1 cellular context compared by ENCODE assay signal in genomic region chr20:44384423-44385027, GRCh38.
A peak's percentile ranks its signal among the peaks of the same experiment; 100 is the strongest.
TF ChIP-seq lines count a peak whose summit lies in the region.

No MANE protein-coding gene starts in this region.

TF ChIP-seq in HepG2, 621 proteins besides CTCF, POLR2A, EP300 and RAD21 (continues in another document):
- TF ChIP-seq, protein P1, sequence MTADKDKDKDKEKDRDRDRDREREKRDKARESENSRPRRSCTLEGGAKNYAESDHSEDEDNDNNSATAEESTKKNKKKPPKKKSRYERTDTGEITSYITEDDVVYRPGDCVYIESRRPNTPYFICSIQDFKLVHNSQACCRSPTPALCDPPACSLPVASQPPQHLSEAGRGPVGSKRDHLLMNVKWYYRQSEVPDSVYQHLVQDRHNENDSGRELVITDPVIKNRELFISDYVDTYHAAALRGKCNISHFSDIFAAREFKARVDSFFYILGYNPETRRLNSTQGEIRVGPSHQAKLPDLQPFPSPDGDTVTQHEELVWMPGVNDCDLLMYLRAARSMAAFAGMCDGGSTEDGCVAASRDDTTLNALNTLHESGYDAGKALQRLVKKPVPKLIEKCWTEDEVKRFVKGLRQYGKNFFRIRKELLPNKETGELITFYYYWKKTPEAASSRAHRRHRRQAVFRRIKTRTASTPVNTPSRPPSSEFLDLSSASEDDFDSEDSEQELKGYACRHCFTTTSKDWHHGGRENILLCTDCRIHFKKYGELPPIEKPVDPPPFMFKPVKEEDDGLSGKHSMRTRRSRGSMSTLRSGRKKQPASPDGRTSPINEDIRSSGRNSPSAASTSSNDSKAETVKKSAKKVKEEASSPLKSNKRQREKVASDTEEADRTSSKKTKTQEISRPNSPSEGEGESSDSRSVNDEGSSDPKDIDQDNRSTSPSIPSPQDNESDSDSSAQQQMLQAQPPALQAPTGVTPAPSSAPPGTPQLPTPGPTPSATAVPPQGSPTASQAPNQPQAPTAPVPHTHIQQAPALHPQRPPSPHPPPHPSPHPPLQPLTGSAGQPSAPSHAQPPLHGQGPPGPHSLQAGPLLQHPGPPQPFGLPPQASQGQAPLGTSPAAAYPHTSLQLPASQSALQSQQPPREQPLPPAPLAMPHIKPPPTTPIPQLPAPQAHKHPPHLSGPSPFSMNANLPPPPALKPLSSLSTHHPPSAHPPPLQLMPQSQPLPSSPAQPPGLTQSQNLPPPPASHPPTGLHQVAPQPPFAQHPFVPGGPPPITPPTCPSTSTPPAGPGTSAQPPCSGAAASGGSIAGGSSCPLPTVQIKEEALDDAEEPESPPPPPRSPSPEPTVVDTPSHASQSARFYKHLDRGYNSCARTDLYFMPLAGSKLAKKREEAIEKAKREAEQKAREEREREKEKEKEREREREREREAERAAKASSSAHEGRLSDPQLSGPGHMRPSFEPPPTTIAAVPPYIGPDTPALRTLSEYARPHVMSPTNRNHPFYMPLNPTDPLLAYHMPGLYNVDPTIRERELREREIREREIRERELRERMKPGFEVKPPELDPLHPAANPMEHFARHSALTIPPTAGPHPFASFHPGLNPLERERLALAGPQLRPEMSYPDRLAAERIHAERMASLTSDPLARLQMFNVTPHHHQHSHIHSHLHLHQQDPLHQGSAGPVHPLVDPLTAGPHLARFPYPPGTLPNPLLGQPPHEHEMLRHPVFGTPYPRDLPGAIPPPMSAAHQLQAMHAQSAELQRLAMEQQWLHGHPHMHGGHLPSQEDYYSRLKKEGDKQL (CRISPR knock-in tag; IDR thresholded peaks at IDR 0.05; ENCODE audit: low read depth), result no peak
- TF ChIP-seq BCL3 (CRISPR knock-in tag; IDR thresholded peaks at IDR 0.05) (0 out of 2 replicates have a peak, but pooled peaks have one; percentile 41), ZSCAN9 (CRISPR knock-in tag; IDR thresholded peaks at IDR 0.05; ENCODE audit: borderline replicate concordance) (0 out of 2 replicates have a peak, but pooled peaks have one; percentile 33), ZFP36L2 (CRISPR knock-in tag; IDR thresholded peaks at IDR 0.05) (no peak), ZNF639 (CRISPR knock-in tag; conservative IDR thresholded peaks at IDR 0.05) (no peak), MLLT10 (CRISPR knock-in tag; IDR thresholded peaks at IDR 0.05) (no peak), HOXA7 (CRISPR knock-in tag; IDR thresholded peaks at IDR 0.05) (no peak), HHEX (CRISPR knock-in tag; IDR thresholded peaks at IDR 0.05) (no peak), HMG20A (CRISPR knock-in tag; IDR thresholded peaks at IDR 0.05; ENCODE audit: borderline replicate concordance) (0 out of 2 replicates have a peak, but pooled peaks have one; percentile 30), ZFP90 (CRISPR knock-in tag; IDR thresholded peaks at IDR 0.05; ENCODE audit: borderline replicate concordance) (no peak), RBFOX2 (IDR thresholded peaks at IDR 0.05; ENCODE audit: low read depth, low read length) (no peak), ESRRA (CRISPR knock-in tag; IDR thresholded peaks at IDR 0.05; ENCODE audit: low read depth) (no peak), TARDBP (CRISPR knock-in tag; IDR thresholded peaks at IDR 0.05) (no peak; the same call in 1 of the 2 replicates), ATF7-NPFF (CRISPR knock-in tag; IDR thresholded peaks at IDR 0.05; ENCODE audit: low read depth) (no peak), ELK4 (CRISPR knock-in tag; IDR thresholded peaks at IDR 0.05; ENCODE audit: borderline replicate concordance) (no peak), SP4 (CRISPR knock-in tag; IDR thresholded peaks at IDR 0.05) (no peak), ARID2 (CRISPR knock-in tag; IDR thresholded peaks at IDR 0.05; ENCODE audit: borderline replicate concordance) (no peak), SMC3 (IDR thresholded peaks at IDR 0.05; ENCODE audit: low read length) (peak; percentile 98), KAT8 (CRISPR knock-in tag; IDR thresholded peaks at IDR 0.05) (peak; percentile 40; the same call in 1 of the 2 replicates), POLR2AphosphoS5 (IDR thresholded peaks at IDR 0.05; ENCODE audit: low read depth, low read length) (peak; percentile 20; the same call in 1 of the 2 replicates), KDM2A (CRISPR knock-in tag; IDR thresholded peaks at IDR 0.05; ENCODE audit: borderline replicate concordance, low read depth) (peak; percentile 51; the same call in 1 of the 2 replicates), ZBTB3 (CRISPR knock-in tag; IDR thresholded peaks at IDR 0.05; ENCODE audit: borderline replicate concordance, low read depth) (no peak), ZFP41 (CRISPR knock-in tag; IDR thresholded peaks at IDR 0.05; ENCODE audit: borderline replicate concordance) (no peak), ARNT2 (CRISPR knock-in tag; IDR thresholded peaks at IDR 0.05; ENCODE audit: low read depth) (0 out of 2 replicates have a peak, but pooled peaks have one; percentile 49), GATA4 (IDR thresholded peaks at IDR 0.05; ENCODE audit: borderline replicate concordance, low read depth) (no peak), HNF1B (CRISPR knock-in tag; IDR thresholded peaks at IDR 0.05) (peak; percentile 81), KDM5B (CRISPR knock-in tag; IDR thresholded peaks at IDR 0.05; ENCODE audit: borderline replicate concordance) (no peak), ZNF660 (CRISPR knock-in tag; IDR thresholded peaks at IDR 0.05; ENCODE audit: borderline replicate concordance, low read depth) (no peak), ZFX (CRISPR knock-in tag; IDR thresholded peaks at IDR 0.05; ENCODE audit: low read depth) (peak; percentile 36), KDM6A (CRISPR knock-in tag; IDR thresholded peaks at IDR 0.05; ENCODE audit: low read depth) (no peak), ISX (CRISPR knock-in tag; conservative IDR thresholded peaks at IDR 0.05) (no peak), TCF12 (IDR thresholded peaks at IDR 0.05) (0 out of 2 replicates have a peak, but pooled peaks have one; percentile 76), TCF12 (CRISPR knock-in tag; IDR thresholded peaks at IDR 0.05) (no peak), DPF2 (CRISPR knock-in tag; IDR thresholded peaks at IDR 0.05; ENCODE audit: borderline replicate concordance, low read depth) (no peak), ZSCAN25 (CRISPR knock-in tag; IDR thresholded peaks at IDR 0.05) (peak; percentile 41; the same call in 1 of the 2 replicates), NFATC3 (CRISPR knock-in tag; IDR thresholded peaks at IDR 0.05) (0 out of 2 replicates have a peak, but pooled peaks have one; percentile 54), GATAD2A (CRISPR knock-in tag; IDR thresholded peaks at IDR 0.05) (peak; percentile 71), ARNTL (CRISPR knock-in tag; IDR thresholded peaks at IDR 0.05) (0 out of 2 replicates have a peak, but pooled peaks have one; percentile 49), TBL1XR1 (IDR thresholded peaks at IDR 0.05; ENCODE audit: borderline replicate concordance, low read length, partially characterized antibody) (no peak), ZNF292 (CRISPR knock-in tag; IDR thresholded peaks at IDR 0.05; ENCODE audit: borderline replicate concordance, low read depth) (no peak), HDAC6 (IDR thresholded peaks at IDR 0.05; ENCODE audit: low read depth, low read length) (no peak), MEIS1 (CRISPR knock-in tag; IDR thresholded peaks at IDR 0.05; ENCODE audit: borderline replicate concordance) (0 out of 2 replicates have a peak, but pooled peaks have one; percentile 55), ZNF234 (CRISPR knock-in tag; conservative IDR thresholded peaks at IDR 0.05) (no peak), ZBTB20 (CRISPR knock-in tag; IDR thresholded peaks at IDR 0.05; ENCODE audit: borderline replicate concordance, low read depth) (no peak), SAP130 (CRISPR knock-in tag; IDR thresholded peaks at IDR 0.05; ENCODE audit: low read depth) (peak; percentile 58), ZNF326 (CRISPR knock-in tag; IDR thresholded peaks at IDR 0.05; ENCODE audit: borderline replicate concordance) (no peak), JUN (CRISPR knock-in tag; IDR thresholded peaks at IDR 0.05) (peak; percentile 60; the same call in 1 of the 2 replicates), ZNF724P (CRISPR knock-in tag; IDR thresholded peaks at IDR 0.05; ENCODE audit: borderline replicate concordance) (0 out of 2 replicates have a peak, but pooled peaks have one; percentile 52), POLR2AphosphoS2 (IDR thresholded peaks at IDR 0.05; ENCODE audit: low read depth, low read length) (no peak), ZNF703 (CRISPR knock-in tag; IDR thresholded peaks at IDR 0.05; ENCODE audit: borderline replicate concordance) (no peak), ZNF766 (CRISPR knock-in tag; IDR thresholded peaks at IDR 0.05; ENCODE audit: borderline replicate concordance) (no peak), HDAC2 (CRISPR knock-in tag; IDR thresholded peaks at IDR 0.05) (peak; percentile 62; the same call in 1 of the 2 replicates), ZNF775 (CRISPR knock-in tag; IDR thresholded peaks at IDR 0.05; ENCODE audit: borderline replicate concordance) (no peak)
- TF ChIP-seq, protein P2, sequence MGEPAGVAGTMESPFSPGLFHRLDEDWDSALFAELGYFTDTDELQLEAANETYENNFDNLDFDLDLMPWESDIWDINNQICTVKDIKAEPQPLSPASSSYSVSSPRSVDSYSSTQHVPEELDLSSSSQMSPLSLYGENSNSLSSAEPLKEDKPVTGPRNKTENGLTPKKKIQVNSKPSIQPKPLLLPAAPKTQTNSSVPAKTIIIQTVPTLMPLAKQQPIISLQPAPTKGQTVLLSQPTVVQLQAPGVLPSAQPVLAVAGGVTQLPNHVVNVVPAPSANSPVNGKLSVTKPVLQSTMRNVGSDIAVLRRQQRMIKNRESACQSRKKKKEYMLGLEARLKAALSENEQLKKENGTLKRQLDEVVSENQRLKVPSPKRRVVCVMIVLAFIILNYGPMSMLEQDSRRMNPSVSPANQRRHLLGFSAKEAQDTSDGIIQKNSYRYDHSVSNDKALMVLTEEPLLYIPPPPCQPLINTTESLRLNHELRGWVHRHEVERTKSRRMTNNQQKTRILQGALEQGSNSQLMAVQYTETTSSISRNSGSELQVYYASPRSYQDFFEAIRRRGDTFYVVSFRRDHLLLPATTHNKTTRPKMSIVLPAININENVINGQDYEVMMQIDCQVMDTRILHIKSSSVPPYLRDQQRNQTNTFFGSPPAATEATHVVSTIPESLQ (CRISPR knock-in tag; conservative IDR thresholded peaks at IDR 0.05), result no peak
- TF ChIP-seq, protein P3, sequence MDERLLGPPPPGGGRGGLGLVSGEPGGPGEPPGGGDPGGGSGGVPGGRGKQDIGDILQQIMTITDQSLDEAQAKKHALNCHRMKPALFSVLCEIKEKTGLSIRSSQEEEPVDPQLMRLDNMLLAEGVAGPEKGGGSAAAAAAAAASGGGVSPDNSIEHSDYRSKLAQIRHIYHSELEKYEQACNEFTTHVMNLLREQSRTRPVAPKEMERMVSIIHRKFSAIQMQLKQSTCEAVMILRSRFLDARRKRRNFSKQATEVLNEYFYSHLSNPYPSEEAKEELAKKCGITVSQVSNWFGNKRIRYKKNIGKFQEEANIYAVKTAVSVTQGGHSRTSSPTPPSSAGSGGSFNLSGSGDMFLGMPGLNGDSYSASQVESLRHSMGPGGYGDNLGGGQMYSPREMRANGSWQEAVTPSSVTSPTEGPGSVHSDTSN (CRISPR knock-in tag; IDR thresholded peaks at IDR 0.05), result no peak
- TF ChIP-seq, protein P4, sequence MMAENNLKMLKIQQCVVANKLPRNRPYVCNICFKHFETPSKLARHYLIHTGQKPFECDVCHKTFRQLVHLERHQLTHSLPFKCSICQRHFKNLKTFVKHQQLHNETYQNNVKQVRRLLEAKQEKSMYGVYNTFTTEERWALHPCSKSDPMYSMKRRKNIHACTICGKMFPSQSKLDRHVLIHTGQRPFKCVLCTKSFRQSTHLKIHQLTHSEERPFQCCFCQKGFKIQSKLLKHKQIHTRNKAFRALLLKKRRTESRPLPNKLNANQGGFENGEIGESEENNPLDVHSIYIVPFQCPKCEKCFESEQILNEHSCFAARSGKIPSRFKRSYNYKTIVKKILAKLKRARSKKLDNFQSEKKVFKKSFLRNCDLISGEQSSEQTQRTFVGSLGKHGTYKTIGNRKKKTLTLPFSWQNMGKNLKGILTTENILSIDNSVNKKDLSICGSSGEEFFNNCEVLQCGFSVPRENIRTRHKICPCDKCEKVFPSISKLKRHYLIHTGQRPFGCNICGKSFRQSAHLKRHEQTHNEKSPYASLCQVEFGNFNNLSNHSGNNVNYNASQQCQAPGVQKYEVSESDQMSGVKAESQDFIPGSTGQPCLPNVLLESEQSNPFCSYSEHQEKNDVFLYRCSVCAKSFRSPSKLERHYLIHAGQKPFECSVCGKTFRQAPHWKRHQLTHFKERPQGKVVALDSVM (CRISPR knock-in tag; IDR thresholded peaks at IDR 0.05), result 0 out of 2 replicates have a peak, but pooled peaks have one; percentile 19
